ENCODE assay signal across 16 cellular contexts in the genomic region with DNA sequence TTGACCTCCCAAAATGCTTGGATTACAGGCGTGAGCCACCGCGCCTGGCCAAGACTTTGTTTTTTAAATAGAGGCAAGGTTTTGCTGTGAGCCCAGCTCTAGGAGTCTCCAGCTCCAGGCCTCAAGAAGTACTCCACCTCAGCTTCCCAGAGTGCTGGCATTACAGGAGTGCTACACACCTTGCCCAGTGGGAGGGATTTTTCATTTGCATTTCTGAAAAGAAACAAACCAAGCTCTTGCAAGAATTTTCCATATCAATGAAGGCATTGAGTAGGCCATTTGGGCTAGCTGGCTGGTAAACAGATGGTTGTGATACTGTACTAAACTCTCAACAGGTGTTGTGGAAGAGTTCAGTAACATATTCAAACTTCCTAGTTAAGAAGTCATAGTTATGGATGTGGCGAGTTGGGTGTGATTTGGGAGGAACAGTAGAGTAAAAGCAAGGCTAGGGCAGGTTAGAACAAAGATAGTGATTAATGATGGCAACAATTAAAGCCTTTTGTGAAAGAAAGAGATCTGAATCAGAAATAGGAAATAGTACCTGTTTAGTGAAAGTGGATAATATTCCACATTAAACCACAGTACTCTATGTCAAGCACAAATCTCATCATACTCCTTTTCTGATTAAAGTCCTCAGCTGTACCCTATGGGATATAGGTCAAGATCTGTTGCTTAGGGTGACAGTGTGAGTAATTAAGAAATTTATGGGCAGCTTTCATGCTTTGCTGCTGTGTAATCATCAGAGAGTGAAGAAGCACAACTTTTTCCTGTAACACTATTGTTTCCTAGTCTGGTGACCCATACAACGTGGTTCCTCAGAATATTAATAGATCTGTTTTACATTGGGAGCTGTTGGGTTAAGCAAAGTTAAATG. TPM values are rescaled to one million over a fixed set of nuclear protein-coding genes. Genes with fewer than 3 reads are reported as not detected.
A peak's percentile ranks its signal among the peaks of the same experiment; 100 is the strongest.
DNase-seq lines count a peak whose midpoint lies in the region; ATAC-seq and TF ChIP-seq lines count a peak whose summit lies in the region.
"Had no signal": no experiment of that assay in that cellular context is flagged by ENCODE, and none has a peak within 500 bp of the region (broad histone marks: within the 10 kb centered on the region; RNA-seq: fewer than 3 reads in every experiment).

No MANE protein-coding gene starts in this region.

- peaks cover 99% of the 10 kb centered on the region for H3K36me3 Mint-ChIP-seq in activated T-cell treated with anti-CD3 and anti-CD28 coated beads, Interleukin-2, amount 50 U/mL, for 24 hours (ENCODE audit: low read depth)
- H3K36me3 Mint-ChIP-seq in HFFc6 (ENCODE audit: low read depth) (peaks cover 49% of the 10 kb centered on the region), nephron progenitor cell (ENCODE audit: low read depth) (peaks cover 78% of the 10 kb centered on the region)
- peaks cover 94% of the 10 kb centered on the region for H3K36me3 Mint-ChIP-seq in effector memory CD8-positive, alpha-beta T cell (ENCODE audit: insufficient read depth)

- H3K9me3 Mint-ChIP-seq in activated T-cell treated with anti-CD3 and anti-CD28 coated beads, Interleukin-2, amount 50 U/mL, for 24 hours = no peaks in the 10 kb centered on the region
- H3K9me3 Mint-ChIP-seq in HFFc6 = no peaks in the 10 kb centered on the region
- H3K9me3 Mint-ChIP-seq in effector memory CD8-positive, alpha-beta T cell = no peaks in the 10 kb centered on the region
- no peaks in the 10 kb centered on the region for H3K9me3 Mint-ChIP-seq in nephron progenitor cell

- H3K4me1 Mint-ChIP-seq in activated T-cell treated with anti-CD3 and anti-CD28 coated beads, Interleukin-2, amount 50 U/mL, for 24 hours (ENCODE audit: low read depth) = peaks cover 59% of the 10 kb centered on the region
- H3K4me1 Mint-ChIP-seq in HFFc6 (ENCODE audit: low read depth) (peaks cover 43% of the 10 kb centered on the region), nephron progenitor cell (peaks cover 14% of the 10 kb centered on the region)
- H3K4me1 Mint-ChIP-seq in effector memory CD8-positive, alpha-beta T cell (ENCODE audit: low read depth in 2 of 2) = peaks cover 12 to 32% of the 10 kb centered on the region in 2 donors

- H3K27me3 Mint-ChIP-seq in activated T-cell treated with anti-CD3 and anti-CD28 coated beads, Interleukin-2, amount 50 U/mL, for 24 hours = no peaks in the 10 kb centered on the region
- H3K27me3 Mint-ChIP-seq in HFFc6 (ENCODE audit: insufficient read depth) (peaks cover 1% of the 10 kb centered on the region; the same call in 1 of the 2 replicates), nephron progenitor cell (ENCODE audit: low read depth, poor library complexity) (no peaks in the 10 kb centered on the region)
- H3K27me3 Mint-ChIP-seq in effector memory CD8-positive, alpha-beta T cell = no peaks in the 10 kb centered on the region

- peak overlapping the region; percentile 94 for H3K27ac Mint-ChIP-seq in activated T-cell treated with anti-CD3 and anti-CD28 coated beads, Interleukin-2, amount 50 U/mL, for 24 hours
- H3K27ac Mint-ChIP-seq in HFFc6 = peak overlapping the region; percentile 45; the same call in 1 of the 2 replicates
- peak overlapping the region; percentile 9 to 74 for H3K27ac Mint-ChIP-seq in effector memory CD8-positive, alpha-beta T cell
- peak overlapping the region; percentile 36 for H3K27ac Mint-ChIP-seq in nephron progenitor cell

- no peak overlapping the region for H3K4me3 ChIP-seq in coronary artery
- H3K4me3 ChIP-seq: esophagus muscularis mucosa, stomach had no signal

- H3K27ac ChIP-seq in coronary artery = no peak overlapping the region
- H3K27ac ChIP-seq: esophagus muscularis mucosa, stomach had no signal

- DNase-seq in activated T-cell treated with anti-CD3 and anti-CD28 coated beads, Interleukin-2, amount 50 U/mL, for 24 hours = no peak
- no peak for DNase-seq in activated T-cell treated with anti-CD3 and anti-CD28 coated beads, Interleukin-2, amount 50 U/mL, for 48 hours
- DNase-seq in HFFc6 (no peak), nephron progenitor cell (no peak), left colon (no peak), coronary artery (ENCODE audit: low spot score) (no peak)
- no peak for DNase-seq in effector memory CD8-positive, alpha-beta T cell
- DNase-seq: ACHN; activated CD4-positive, alpha-beta T cell treated with anti-CD3 and anti-CD28 coated beads, Interleukin-2, amount 50 U/mL, for 1 hour; DND-41; mesenchymal stem cell; MM.1S; NCI-H774; stomach had no signal

- intact Hi-C loops in left colon (cut with DNase I, micrococcal nuclease) = no loop called here

- ATAC-seq in effector memory CD8-positive, alpha-beta T cell (replicated peaks) = no peak
- ATAC-seq in left colon = no peak
- ATAC-seq in HG02852 (IDR thresholded peaks at IDR 0.05; ENCODE audit: unreplicated experiment) = no peak

- TF ChIP-seq CTCF in HFFc6 (IDR thresholded peaks at IDR 0.05) (no peak), nephron progenitor cell (IDR thresholded peaks at IDR 0.05) (no peak), coronary artery (IDR thresholded peaks at IDR 0.05) (no peak)

- peak overlapping the region; percentile 45 for H3K4me3 Mint-ChIP-seq in activated T-cell treated with anti-CD3 and anti-CD28 coated beads, Interleukin-2, amount 50 U/mL, for 24 hours
- no peak overlapping the region for H3K4me3 Mint-ChIP-seq in HFFc6
- no peak overlapping the region for H3K4me3 Mint-ChIP-seq in effector memory CD8-positive, alpha-beta T cell
- no peak overlapping the region for H3K4me3 Mint-ChIP-seq in nephron progenitor cell

RNA-seq across cellular contexts. Expression of a gene that starts 10.7 kb away (rescaled TPM):
- total RNA-seq in HFFc6 (2021; fragmentation: NEBNext Ultra II Directional; extraction: Animal tissue kit (Norgen Biotek cat#: 25700)) = 10 to 100 TPM; 63.3 to 78.7 (median 71.2) TPM
- total RNA-seq in left colon = 10 to 100 TPM; 51.1 to 59.0 TPM

RNA-seq across cellular contexts. Expression of a gene that starts 24.4 kb away (rescaled TPM):
- 100 to 1,000 TPM; 181 to 275 (median 249) TPM for total RNA-seq in HFFc6 (2021; fragmentation: NEBNext Ultra II Directional; extraction: Animal tissue kit (Norgen Biotek cat#: 25700))
- 100 to 1,000 TPM; 171 to 193 TPM for total RNA-seq in left colon

Comparison
In these comparisons a context has a peak if more than half of its experiments do, and no peak if none do; other contexts are left out.
1. H3K27ac Mint-ChIP-seq: peak in every context shown above with its lines; median percentile 94 in activated T-cell treated with anti-CD3 and anti-CD28 coated beads, Interleukin-2, amount 50 U/mL, for 24 hours; 45 in HFFc6; 42 in effector memory CD8-positive, alpha-beta T cell; 36 in nephron progenitor cell.